ENCODE assay signal across 12 cellular contexts in genomic region chr4:6676722-6677558, GRCh38. TPM values are rescaled to one million over a fixed set of nuclear protein-coding genes. Genes with fewer than 3 reads are reported as not detected.
DNase-seq lines count a peak whose midpoint lies in the region; ATAC-seq and TF ChIP-seq lines count a peak whose summit lies in the region.
"Had no signal": no experiment of that assay in that cellular context is flagged by ENCODE, and none has a peak within 500 bp of the region (broad histone marks: within the 10 kb centered on the region; RNA-seq: fewer than 3 reads in every experiment).

No MANE protein-coding gene starts in this region.

- peaks cover 25% of the 10 kb centered on the region for H3K27me3 Mint-ChIP-seq in GM23338 (ENCODE audit: insufficient read depth, low read depth, poor library complexity)
- no peaks in the 10 kb centered on the region for H3K27me3 Mint-ChIP-seq in activated CD8-positive, alpha-beta T cell treated with anti-CD3 and anti-CD28 coated beads, Interleukin-2, amount 10 ng/mL, durations not matched to agents 7 days and 5 days (ENCODE audit: low read depth)
- H3K27me3 Mint-ChIP-seq in memory B cell = no peaks in the 10 kb centered on the region

- peaks cover 27% of the 10 kb centered on the region for H4K20me1 ChIP-seq in GM23338 (replicated peaks; ENCODE audit: insufficient read depth)

- H3K4me1 Mint-ChIP-seq in GM23338 (peaks cover 37% of the 10 kb centered on the region), memory B cell (peaks cover 25% of the 10 kb centered on the region)
- H3K4me1 Mint-ChIP-seq in activated CD8-positive, alpha-beta T cell treated with anti-CD3 and anti-CD28 coated beads, Interleukin-2, amount 10 ng/mL, durations not matched to agents 7 days and 5 days (ENCODE audit: low read depth) = peaks cover 65% of the 10 kb centered on the region

- H3F3A ChIP-seq in GM23338 (replicated peaks; ENCODE audit: low read depth) = no peaks in the 10 kb centered on the region

- H2AFZ ChIP-seq in GM23338 = no peak overlapping the region

- H3K4me2 ChIP-seq in GM23338 = peak overlapping the region; percentile 87; the same call in 1 of the 2 replicates

- H3K4me3 Mint-ChIP-seq in GM23338 (peak overlapping the region; percentile 89), memory B cell (peak overlapping the region; percentile 18)
- H3K4me3 Mint-ChIP-seq in activated CD8-positive, alpha-beta T cell treated with anti-CD3 and anti-CD28 coated beads, Interleukin-2, amount 10 ng/mL, durations not matched to agents 7 days and 5 days = peak overlapping the region; percentile 94

- H3K4me1 ChIP-seq in GM23338 (ENCODE audit: insufficient read depth) = peaks cover 23% of the 10 kb centered on the region

- no peak for ATAC-seq in GM23338
- no peak for ATAC-seq in activated CD8-positive, alpha-beta T cell treated with anti-CD3 and anti-CD28 coated beads, Interleukin-2, amount 10 ng/mL, durations not matched to agents 7 days and 5 days
- ATAC-seq in memory B cell (ENCODE audit: low read depth) = no peak
- ATAC-seq in GM19324 (IDR thresholded peaks at IDR 0.05; ENCODE audit: low FRiP score, unreplicated experiment) = no peak

- H3K27ac ChIP-seq in AG04450 (ENCODE audit: low read depth, low read length) (no peak overlapping the region), GM23338 (ENCODE audit: low read depth) (no peak overlapping the region)

- no peak for TF ChIP-seq CTCF in AG04450 (IDR thresholded peaks at IDR 0.05; ENCODE audit: low read depth, low read length)
- TF ChIP-seq CTCF in GM23338 (conservative IDR thresholded peaks at IDR 0.05; ENCODE audit: low read depth in 2 of 2) = no peak

- POLR2A ChIA-PET in AG04450 (lab: Yijun Ruan, JAX) = no interaction called here
- POLR2A ChIA-PET in activated CD8-positive, alpha-beta T cell treated with anti-CD3 and anti-CD28 coated beads, Interleukin-2, amount 10 ng/mL, durations not matched to agents 7 days and 5 days (lab: Charles Lee) = interaction anchor here (1.3 to 6.1 kb wide), 5 partner anchors 13 to 40 kb away, joined by 3 to 87 read pairs (median 65); partner anchors contain the start of genes BLOC1S4, MRFAP1L1 and S100P

- H3K36me3 Mint-ChIP-seq in GM23338 (ENCODE audit: low read depth) (peaks cover 54% of the 10 kb centered on the region), memory B cell (peaks cover 21% of the 10 kb centered on the region)
- H3K36me3 Mint-ChIP-seq in activated CD8-positive, alpha-beta T cell treated with anti-CD3 and anti-CD28 coated beads, Interleukin-2, amount 10 ng/mL, durations not matched to agents 7 days and 5 days (ENCODE audit: low read depth) = peaks cover 78% of the 10 kb centered on the region

- H3K27ac Mint-ChIP-seq in GM23338 (no peak overlapping the region), memory B cell (peak overlapping the region; percentile 9)
- peak overlapping the region; percentile 100 for H3K27ac Mint-ChIP-seq in activated CD8-positive, alpha-beta T cell treated with anti-CD3 and anti-CD28 coated beads, Interleukin-2, amount 10 ng/mL, durations not matched to agents 7 days and 5 days

- H3K36me3 ChIP-seq in GM23338 (ENCODE audit: insufficient read depth) = peaks cover 5% of the 10 kb centered on the region; the same call in 1 of the 2 replicates

- H3K9me2 ChIP-seq in GM23338 (ENCODE audit: insufficient read depth) = no peaks in the 10 kb centered on the region

- H3K27me3 ChIP-seq in AG04450 (ENCODE audit: control insufficient read depth, insufficient read depth, low read length) (no peaks in the 10 kb centered on the region), GM23338 (ENCODE audit: insufficient read depth) (no peaks in the 10 kb centered on the region)

- no peak for DNase-seq in AG04450 (ENCODE audit: low read depth, low spot score)
- DNase-seq in GM23338 (ENCODE audit: low spot score) = no peak
- no peak for DNase-seq in activated CD8-positive, alpha-beta T cell treated with anti-CD3 and anti-CD28 coated beads, Interleukin-2, amount 10 ng/mL, durations not matched to agents 7 days and 5 days
- no peak for DNase-seq in memory B cell (ENCODE audit: low spot score in 2 of 2)
- DNase-seq in DMS153 treated with DMSO at 0.1 percent for 48 hours (lab: John Stamatoyannopoulos, UW; ENCODE audit: unreplicated experiment) = no peak
- no peak for DNase-seq in GM19238 (ENCODE audit: insufficient read length, low spot score)
- no peak for DNase-seq in SKM-1 treated with dmso at 0.1 percent for 144 hours (lab: John Stamatoyannopoulos, UW; ENCODE audit: unreplicated experiment)
- DNase-seq: DMS 273 treated with DMSO at 0.1 percent for 48 hours; NCI-H774; nucleus accumbens; stimulated activated CD4-positive, alpha-beta T cell treated with anti-CD3 and anti-CD28 coated beads, Interleukin-4, amount 100 ng/mL, for 24 hours had no signal

- peaks cover 3% of the 10 kb centered on the region for H3K9me3 ChIP-seq in AG04450 (ENCODE audit: control insufficient read depth, insufficient read depth, low read length)

- H3K9me3 Mint-ChIP-seq in GM23338 = peaks cover 5% of the 10 kb centered on the region; the same call in 2 of the 3 replicates
- H3K9me3 Mint-ChIP-seq in activated CD8-positive, alpha-beta T cell treated with anti-CD3 and anti-CD28 coated beads, Interleukin-2, amount 10 ng/mL, durations not matched to agents 7 days and 5 days (ENCODE audit: insufficient read depth) = no peaks in the 10 kb centered on the region
- peaks cover 2% of the 10 kb centered on the region for H3K9me3 Mint-ChIP-seq in memory B cell

- H3K79me2 ChIP-seq in GM23338 (replicated peaks; ENCODE audit: insufficient read depth) = peaks cover 30% of the 10 kb centered on the region

- H3K4me3 ChIP-seq in AG04450 (ENCODE audit: low read depth, low read length) (peak overlapping the region; percentile 17; the same call in 1 of the 2 replicates), GM23338 (peak overlapping the region; percentile 83; the same call in 1 of the 2 replicates)

- CTCF ChIA-PET in AG04450 (lab: Charles Lee) = no interaction called here
- CTCF ChIA-PET in activated CD8-positive, alpha-beta T cell treated with anti-CD3 and anti-CD28 coated beads, Interleukin-2, amount 10 ng/mL, durations not matched to agents 7 days and 5 days (lab: Charles Lee) = interaction anchor here (0.9 to 11.2 kb wide), 6 partner anchors 11 to 196 kb away, joined by 3 to 354 read pairs (median 60); partner anchors contain the start of genes BLOC1S4, MRFAP1, MRFAP1L1 and S100P

TF ChIP-seq in GM23338, 12 proteins besides CTCF, POLR2A, EP300 and RAD21 (continues in another document):
- TF ChIP-seq JUNB (IDR thresholded peaks at IDR 0.05; ENCODE audit: unreplicated experiment) = no peak

RNA-seq across cellular contexts. Expression of gene S100P, which starts 16.7 kb away (rescaled TPM):
- polyA plus RNA-seq in AG04450 (2011; rRNA removed) = 0.40 TPM in 1 of 2 replicates, not detected in the other
- polyA minus RNA-seq in AG04450 (2011; rRNA and poly(A)+ RNA removed) = not detected in 2 replicates
- 0.43 TPM in 1 of 2 replicates, not detected in the other for total RNA-seq in GM23338 (2014; rRNA removed; shearing (Covaris generic))
- polyA plus RNA-seq in GM23338 (2016; fragmentation: Nextera tagmentation; extraction: Ambion mirVana) = 0.32 TPM in 1 of 2 replicates, not detected in the other
- total RNA-seq in activated CD8-positive, alpha-beta T cell treated with anti-CD3 and anti-CD28 coated beads, Interleukin-2, amount 10 ng/mL, durations not matched to agents 7 days and 5 days = 1 to 10 TPM; 8.3 to 8.5 TPM

RNA-seq across cellular contexts. Expression of gene MRFAP1L1, which starts 32.7 kb away (rescaled TPM):
- polyA plus RNA-seq in AG04450 (2011; rRNA removed) = 70.6 and 96.5 TPM in 2 replicates
- 25.1 and 32.7 TPM in 2 replicates for polyA minus RNA-seq in AG04450 (2011; rRNA and poly(A)+ RNA removed)
- total RNA-seq in GM23338 (2014; rRNA removed; shearing (Covaris generic)) = 58.2 and 61.6 TPM in 2 replicates
- 63.4 and 73.8 TPM in 2 replicates for polyA plus RNA-seq in GM23338 (2016; fragmentation: Nextera tagmentation; extraction: Ambion mirVana)
- total RNA-seq in activated CD8-positive, alpha-beta T cell treated with anti-CD3 and anti-CD28 coated beads, Interleukin-2, amount 10 ng/mL, durations not matched to agents 7 days and 5 days = 10 to 100 TPM; 65.5 to 67.4 TPM

RNA-seq across cellular contexts. Expression of gene MRFAP1, which starts 36.5 kb away (rescaled TPM):
- 252 and 298 TPM in 2 replicates for polyA plus RNA-seq in AG04450 (2011; rRNA removed)
- polyA minus RNA-seq in AG04450 (2011; rRNA and poly(A)+ RNA removed) = 34.2 and 41.6 TPM in 2 replicates
- 154 and 168 TPM in 2 replicates for total RNA-seq in GM23338 (2014; rRNA removed; shearing (Covaris generic))
- polyA plus RNA-seq in GM23338 (2016; fragmentation: Nextera tagmentation; extraction: Ambion mirVana) = 272 and 288 TPM in 2 replicates
- 100 to 1,000 TPM; 105 TPM for total RNA-seq in activated CD8-positive, alpha-beta T cell treated with anti-CD3 and anti-CD28 coated beads, Interleukin-2, amount 10 ng/mL, durations not matched to agents 7 days and 5 days

RNA-seq across cellular contexts. Expression of gene BLOC1S4, which starts 39.0 kb away (rescaled TPM):
- polyA plus RNA-seq in AG04450 (2011; rRNA removed) = 14.5 and 15.4 TPM in 2 replicates
- 4.6 and 5.1 TPM in 2 replicates for polyA minus RNA-seq in AG04450 (2011; rRNA and poly(A)+ RNA removed)
- 33.7 and 35.2 TPM in 2 replicates for total RNA-seq in GM23338 (2014; rRNA removed; shearing (Covaris generic))
- 23.9 and 26.5 TPM in 2 replicates for polyA plus RNA-seq in GM23338 (2016; fragmentation: Nextera tagmentation; extraction: Ambion mirVana)
- total RNA-seq in activated CD8-positive, alpha-beta T cell treated with anti-CD3 and anti-CD28 coated beads, Interleukin-2, amount 10 ng/mL, durations not matched to agents 7 days and 5 days = 10 to 100 TPM; 19.6 to 21.5 TPM

Comparison
In these comparisons a context has a peak if more than half of its experiments do, and no peak if none do; other contexts are left out.
1. H3K4me3 Mint-ChIP-seq: peak in every context shown above with its lines; median percentile 94 in activated CD8-positive, alpha-beta T cell treated with anti-CD3 and anti-CD28 coated beads, Interleukin-2, amount 10 ng/mL, durations not matched to agents 7 days and 5 days; 89 in GM23338; 18 in memory B cell.